20 cellular contexts compared by ENCODE assay signal in genomic region chr7:135803143-135803542, GRCh38. TPM values are rescaled to one million over a fixed set of nuclear protein-coding genes. Genes with fewer than 3 reads are reported as not detected.
DNase-seq lines count a peak whose midpoint lies in the region; ATAC-seq and TF ChIP-seq lines count a peak whose summit lies in the region.
"Had no signal": no experiment of that assay in that cellular context is flagged by ENCODE, and none has a peak within 500 bp of the region (broad histone marks: within the 10 kb centered on the region; RNA-seq: fewer than 3 reads in every experiment).

No MANE protein-coding gene starts in this region.

- ATAC-seq in stimulated activated effector memory CD8-positive, alpha-beta T cell treated with anti-CD3 and anti-CD28 coated beads, Interleukin-12 subunit alpha, Interleukin-12 subunit beta, amount 100 ng/mL, for 72 hours = no peak
- ATAC-seq: Right ventricle myocardium inferior had no signal

- BruUV-seq in PC-9 (replicated peaks; lab: Mats Ljungman, UMichigan) (no TSS peak), mammary epithelial cell (replicated peaks; lab: Mats Ljungman, UMichigan) (no TSS peak)

- H3K27ac ChIP-seq in PC-9 (peak overlapping the region; percentile 9; the same call in 1 of the 2 replicates), mammary epithelial cell (ENCODE audit: insufficient read depth, low read depth, low read length) (no peak overlapping the region)
- H3K27ac ChIP-seq: GM23248 had no signal

- no peaks in the 10 kb centered on the region for H3K79me2 ChIP-seq in PC-9 (ENCODE audit: low read depth)
- no peaks in the 10 kb centered on the region for H3K79me2 ChIP-seq in mammary epithelial cell (ENCODE audit: insufficient read depth, low read length)

- H3K9ac ChIP-seq in mammary epithelial cell (ENCODE audit: insufficient read depth, low read length) = no peak overlapping the region
- H3K9ac ChIP-seq: GM23248, SK-N-SH had no signal

- H3K36me3 ChIP-seq in PC-9 (ENCODE audit: low read depth) (no peaks in the 10 kb centered on the region), mammary epithelial cell (ENCODE audit: insufficient read depth, low read length) (no peaks in the 10 kb centered on the region)

- no peak for TF ChIP-seq CTCF in PC-9 (conservative IDR thresholded peaks at IDR 0.05)
- TF ChIP-seq CTCF in mammary epithelial cell (conservative IDR thresholded peaks at IDR 0.05 in 1 of 2, IDR thresholded peaks at IDR 0.05 in 1 of 2; ENCODE audit: extremely low read depth in 1 of 2, insufficient read depth in 1 of 2, low read depth in 1 of 2, low read length in 2 of 2) = no peak
- no peak for TF ChIP-seq CTCF in GM13977 (IDR thresholded peaks at IDR 0.05; ENCODE audit: extremely low read depth, insufficient read depth, missing control alignments)

- no peak overlapping the region for H3K27ac Mint-ChIP-seq in stimulated activated effector memory CD8-positive, alpha-beta T cell treated with anti-CD3 and anti-CD28 coated beads, Interleukin-12 subunit alpha, Interleukin-12 subunit beta, amount 100 ng/mL, for 72 hours

- CTCF ChIA-PET in PC-9 (lab: Charles Lee) (no interaction called here), mammary epithelial cell (lab: Charles Lee; ENCODE audit: low non-redundant PET) (interaction anchor here (0.5 kb wide), 1 partner anchor 205 kb away, joined by 3 read pairs; no protein-coding TSS in a partner anchor)

- POLR2A ChIA-PET in PC-9 (lab: Charles Lee; ENCODE audit: unreplicated experiment) = no interaction called here

- peaks cover 20% of the 10 kb centered on the region for H3K4me1 Mint-ChIP-seq in stimulated activated effector memory CD8-positive, alpha-beta T cell treated with anti-CD3 and anti-CD28 coated beads, Interleukin-12 subunit alpha, Interleukin-12 subunit beta, amount 100 ng/mL, for 72 hours

- dilution Hi-C loops in mammary epithelial cell (cut with HindIII; ENCODE audit: low sequenced_read_pairs) = no loop called here

- H3K4me2 ChIP-seq in PC-9 = peak overlapping the region; percentile 21
- H3K4me2 ChIP-seq in mammary epithelial cell (ENCODE audit: insufficient read depth, low read depth, low read length) = no peak overlapping the region
- H3K4me2 ChIP-seq: SK-N-SH had no signal

- H3K36me3 Mint-ChIP-seq in stimulated activated effector memory CD8-positive, alpha-beta T cell treated with anti-CD3 and anti-CD28 coated beads, Interleukin-12 subunit alpha, Interleukin-12 subunit beta, amount 100 ng/mL, for 72 hours = no peaks in the 10 kb centered on the region

- DNase-seq in Caki2 (ENCODE audit: low read depth) (peak; percentile 30), PC-9 (peak in 1 of 2 experiments; percentile 39), mammary epithelial cell (peak; percentile 65), kidney tubule cell (ENCODE audit: low spot score) (peak; percentile 10), dermis blood vessel endothelial cell (no peak), NOMO-1 (lab: John Stamatoyannopoulos, UW; ENCODE audit: unreplicated experiment in 2 of 2) (no peak), GM13977 (ENCODE audit: low spot score) (no peak)
- DNase-seq in stimulated activated effector memory CD8-positive, alpha-beta T cell treated with anti-CD3 and anti-CD28 coated beads, Interleukin-12 subunit alpha, Interleukin-12 subunit beta, amount 100 ng/mL, for 72 hours (ENCODE audit: low spot score in 2 of 2) = no peak
- DNase-seq: C1 segment of cervical spinal cord, DMS79, NCI-H1436, NCI-H2029, NCI-H2171, NCI-H446, NCI-H69, SK-N-SH had no signal

- H3K4me1 ChIP-seq in PC-9 (replicated peaks; ENCODE audit: insufficient read depth) = peaks cover 14% of the 10 kb centered on the region
- peaks cover 11% of the 10 kb centered on the region for H3K4me1 ChIP-seq in mammary epithelial cell (ENCODE audit: insufficient read depth, low read length)

- H3K9me3 ChIP-seq in PC-9 (ENCODE audit: insufficient read depth, low read depth) = no peaks in the 10 kb centered on the region
- H3K9me3 ChIP-seq in mammary epithelial cell (replicated peaks; ENCODE audit: insufficient read depth, low read length) = no peaks in the 10 kb centered on the region
- H3K9me3 ChIP-seq: SK-N-SH had no signal

- H3K9me3 Mint-ChIP-seq in stimulated activated effector memory CD8-positive, alpha-beta T cell treated with anti-CD3 and anti-CD28 coated beads, Interleukin-12 subunit alpha, Interleukin-12 subunit beta, amount 100 ng/mL, for 72 hours = no peaks in the 10 kb centered on the region

- H2AFZ ChIP-seq in PC-9 (no peak overlapping the region), mammary epithelial cell (ENCODE audit: low read depth, low read length) (no peak overlapping the region)
- H2AFZ ChIP-seq: GM23248 had no signal

- in situ Hi-C loops in Caki2 (cut with HindIII; ENCODE audit: low pct_unique_long_range_greater_than_20kb, low sequenced_read_pairs) (no loop called here), mammary epithelial cell (cut with MboI; ENCODE audit: low sequenced_read_pairs in 2 of 2) (loop anchor here (5.0 kb wide), 1 partner anchor 204 kb away; no protein-coding TSS in a partner anchor), GM13977 (cut with MboI; ENCODE audit: low pct_unique_long_range_greater_than_20kb, low sequenced_read_pairs, unreplicated experiment) (loop anchor here (5.0 kb wide), 1 partner anchor 204 kb away; no protein-coding TSS in a partner anchor)

- H3K27me3 ChIP-seq in PC-9 (ENCODE audit: insufficient read depth, low read depth) = no peaks in the 10 kb centered on the region
- no peaks in the 10 kb centered on the region for H3K27me3 ChIP-seq in mammary epithelial cell (ENCODE audit: insufficient read depth, low read length)

- H3K9me2 ChIP-seq in PC-9 (ENCODE audit: insufficient read depth) = no peaks in the 10 kb centered on the region
- H3K9me2 ChIP-seq: SK-N-SH had no signal

- intact Hi-C loops in PC-9 (cut with micrococcal nuclease; ENCODE audit: unreplicated experiment) (loop anchor here (5.0 kb wide), 2 partner anchors 521 to 604 kb away; no protein-coding TSS in a partner anchor), mammary epithelial cell (cut with micrococcal nuclease) (loop anchor here (5.0 kb wide), 3 partner anchors 119 to 1789 kb away; no protein-coding TSS in a partner anchor)

- no peaks in the 10 kb centered on the region for H3F3A ChIP-seq in PC-9 (ENCODE audit: insufficient read depth, low read depth)

- no peak overlapping the region for H3K4me3 ChIP-seq in PC-9
- no peak overlapping the region for H3K4me3 ChIP-seq in mammary epithelial cell (replicated peaks in 1 of 3; ENCODE audit: insufficient read depth in 1 of 3, low read depth in 2 of 3, low read length in 3 of 3)
- H3K4me3 ChIP-seq: GM23248 had no signal

- no peak overlapping the region for H3K4me3 Mint-ChIP-seq in stimulated activated effector memory CD8-positive, alpha-beta T cell treated with anti-CD3 and anti-CD28 coated beads, Interleukin-12 subunit alpha, Interleukin-12 subunit beta, amount 100 ng/mL, for 72 hours

- WGBS in mammary epithelial cell (ENCODE audit: low coverage, missing lambda C conversion rate) = 46% methylated on average over 1 of the region's 1 CpG

- H4K20me1 ChIP-seq in PC-9 (ENCODE audit: insufficient read depth) (no peaks in the 10 kb centered on the region), mammary epithelial cell (ENCODE audit: insufficient read depth, low read length) (no peaks in the 10 kb centered on the region)

RNA-seq across cellular contexts. Expression of gene FAM180A, which starts 54.5 kb away (rescaled TPM):
- 0.84 TPM in 1 of 2 replicates, not detected in the other for total RNA-seq in Caki2 (2014; rRNA removed; shearing (Covaris generic); ENCODE audit: low replicate concordance)
- total RNA-seq in PC-9 (2021) (not detected in 2 replicates), mammary epithelial cell (not detected), dermis blood vessel endothelial cell (not detected in 2 replicates)
- polyA plus RNA-seq in mammary epithelial cell = not detected
- polyA minus RNA-seq in mammary epithelial cell = not detected
- total RNA-seq: A673, OCI-LY7 had no signal

Comparison
In these comparisons a context has a peak if more than half of its experiments do, and no peak if none do; other contexts are left out.
1. DNase-seq: peak in Caki2 (single experiment), mammary epithelial cell (single experiment) and kidney tubule cell (single experiment); none in dermis blood vessel endothelial cell (single experiment), stimulated activated effector memory CD8-positive, alpha-beta T cell treated with anti-CD3 and anti-CD28 coated beads, Interleukin-12 subunit alpha, Interleukin-12 subunit beta, amount 100 ng/mL, for 72 hours (0 of 2), NOMO-1 (0 of 2) and GM13977 (single experiment).